Comparison of ENCODE assay signal across 15 cellular contexts in genomic region chr17:21143695-21144094, GRCh38. TPM values are rescaled to one million over a fixed set of nuclear protein-coding genes. Genes with fewer than 3 reads are reported as not detected.
A peak's percentile ranks its signal among the peaks of the same experiment; 100 is the strongest.
DNase-seq lines count a peak whose midpoint lies in the region; ATAC-seq and TF ChIP-seq lines count a peak whose summit lies in the region.
"Had no signal": no experiment of that assay in that cellular context is flagged by ENCODE, and none has a peak within 500 bp of the region (broad histone marks: within the 10 kb centered on the region; RNA-seq: fewer than 3 reads in every experiment).

No MANE protein-coding gene starts in this region.

- H2BK15ac ChIP-seq in neuronal stem cell (ENCODE audit: low read length) = no peak overlapping the region

- TF ChIP-seq RAD21 in SK-N-SH (IDR thresholded peaks at IDR 0.05; ENCODE audit: low read length) = no peak

- H4K8ac ChIP-seq in neuronal stem cell (ENCODE audit: low read depth, low read length) = no peak overlapping the region

- H3K4ac ChIP-seq in neuronal stem cell (ENCODE audit: low read length) = no peak overlapping the region

- no peak overlapping the region for H4K91ac ChIP-seq in neuronal stem cell (ENCODE audit: low read depth, low read length, poor library complexity)

- no peak overlapping the region for H2BK12ac ChIP-seq in neuronal stem cell (ENCODE audit: low read length)

- H3K27ac Mint-ChIP-seq in CD14-positive monocyte (peak overlapping the region; percentile 18 to 79 (median 68)), GM23338 (no peak overlapping the region)
- H3K27ac Mint-ChIP-seq: B cell, HFFc6 had no signal

- H2BK120ac ChIP-seq in neuronal stem cell (ENCODE audit: low read depth, low read length) = no peak overlapping the region

- no peak overlapping the region for H3K4me3 ChIP-seq in GM23338
- no peak overlapping the region for H3K4me3 ChIP-seq in SK-N-SH (ENCODE audit: low read depth in 2 of 2, low read length in 1 of 2)
- peak overlapping the region in 1 of 2 experiments; percentile 16 for H3K4me3 ChIP-seq in neutrophil (ENCODE audit: low read depth in 1 of 2, low read length in 1 of 2)
- H3K4me3 ChIP-seq in neuronal stem cell (ENCODE audit: low read length in 2 of 2) = no peak overlapping the region

- H4K20me1 ChIP-seq in GM23338 (replicated peaks; ENCODE audit: insufficient read depth) (no peaks in the 10 kb centered on the region), SK-N-SH (ENCODE audit: insufficient read depth) (no peaks in the 10 kb centered on the region)

- H2AFZ ChIP-seq in GM23338 (no peak overlapping the region), SK-N-SH (ENCODE audit: low read depth) (no peak overlapping the region), neuronal stem cell (ENCODE audit: low read length) (no peak overlapping the region)

- ATAC-seq in GM23338 = no peak

- no peaks in the 10 kb centered on the region for H3K79me1 ChIP-seq in neuronal stem cell (ENCODE audit: low read depth, low read length)

- TF ChIP-seq EP300 in SK-N-SH (IDR thresholded peaks at IDR 0.05; ENCODE audit: borderline replicate concordance in 1 of 2, low read depth in 1 of 2, low read length in 1 of 2) = no peak

- H3K9ac ChIP-seq in SK-N-SH (no peak overlapping the region), neuronal stem cell (ENCODE audit: low read depth, low read length, poor library complexity) (no peak overlapping the region)

- H3K23ac ChIP-seq in neuronal stem cell (ENCODE audit: low read depth, low read length, poor library complexity) = no peak overlapping the region

- POLR2A ChIA-PET in SK-N-SH (lab: Yijun Ruan, JAX) = no interaction called here

- peaks cover 0 to 4% (median 0%) of the 10 kb centered on the region in 7 donors for H3K9me3 Mint-ChIP-seq in CD14-positive monocyte
- peaks cover 55% of the 10 kb centered on the region for H3K9me3 Mint-ChIP-seq in GM23338

- H3K4me2 ChIP-seq in GM23338 (0 out of 2 replicates have a peak overlapping the region, but pooled peaks have one; percentile 22), SK-N-SH (no peak overlapping the region), neuronal stem cell (ENCODE audit: insufficient read depth, low read length, poor library complexity, severe bottlenecking) (no peak overlapping the region)

- H3K36me3 ChIP-seq in GM23338 (ENCODE audit: insufficient read depth) (no peaks in the 10 kb centered on the region), SK-N-SH (replicated peaks in 1 of 2; ENCODE audit: control insufficient read depth in 1 of 2, insufficient read depth in 2 of 2, low read length in 1 of 2) (no peaks in the 10 kb centered on the region), neutrophil (no peaks in the 10 kb centered on the region), neuronal stem cell (replicated peaks in 1 of 2; ENCODE audit: control insufficient read depth in 2 of 2, insufficient read depth in 2 of 2, low read length in 2 of 2) (peaks cover 4 to 9% of the 10 kb centered on the region in 2 donors)

- H2AK5ac ChIP-seq in neuronal stem cell (ENCODE audit: low read depth, low read length) = no peak overlapping the region

- CTCF ChIA-PET in SK-N-SH (lab: Yijun Ruan, JAX) = interaction anchor here (0.8 to 6.8 kb wide), 2 partner anchors 14 to 96 kb away, joined by 3 to 42 read pairs; no protein-coding TSS in a partner anchor

- H2BK5ac ChIP-seq in neuronal stem cell (ENCODE audit: low read length) = no peak overlapping the region

- DNase-seq in CD14-positive monocyte (ENCODE audit: low spot score) = no peak
- DNase-seq in GM23338 (ENCODE audit: low spot score) = no peak
- peak; percentile 52 for DNase-seq in SK-N-SH
- DNase-seq in neuronal stem cell (ENCODE audit: low spot score) = no peak
- DNase-seq in stimulated activated naive CD4-positive, alpha-beta T cell (lab: John Stamatoyannopoulos, UW) = no peak
- no peak for DNase-seq in NCI-H226
- DNase-seq: ACHN; C1 segment of cervical spinal cord; CD4-positive, alpha-beta memory T cell; DND-41; GDM1; HCEC 1CT; HFFc6 had no signal

- H3K14ac ChIP-seq in neuronal stem cell (ENCODE audit: low read length) = no peak overlapping the region

- TF ChIP-seq CTCF in CD14-positive monocyte (IDR thresholded peaks at IDR 0.05) = no peak
- no peak for TF ChIP-seq CTCF in GM23338 (conservative IDR thresholded peaks at IDR 0.05; ENCODE audit: low read depth in 2 of 2)
- TF ChIP-seq CTCF in SK-N-SH (IDR thresholded peaks at IDR 0.05) = no peak
- no peak for TF ChIP-seq CTCF in neutrophil (IDR thresholded peaks at IDR 0.05)

- H3K79me2 ChIP-seq in GM23338 (replicated peaks; ENCODE audit: insufficient read depth) (peaks cover 29% of the 10 kb centered on the region), SK-N-SH (ENCODE audit: insufficient read depth) (no peaks in the 10 kb centered on the region)

- H3K4me1 Mint-ChIP-seq in CD14-positive monocyte (peaks cover 86% of the 10 kb centered on the region), GM23338 (peaks cover 22% of the 10 kb centered on the region)

- H3K9me3 ChIP-seq in SK-N-SH = no peaks in the 10 kb centered on the region
- H3K9me3 ChIP-seq in neutrophil = no peaks in the 10 kb centered on the region
- peaks cover 6 to 7% of the 10 kb centered on the region in 2 donors for H3K9me3 ChIP-seq in neuronal stem cell (replicated peaks in 1 of 2; ENCODE audit: control insufficient read depth in 2 of 2, insufficient read depth in 1 of 2, low read depth in 1 of 2, low read length in 2 of 2)

- H3K36me3 Mint-ChIP-seq in CD14-positive monocyte (peaks cover 3 to 19% of the 10 kb centered on the region in 2 donors), GM23338 (ENCODE audit: low read depth) (peaks cover 69% of the 10 kb centered on the region)

- H3K27me3 ChIP-seq in GM23338 (ENCODE audit: insufficient read depth) (no peaks in the 10 kb centered on the region), SK-N-SH (ENCODE audit: insufficient read depth) (no peaks in the 10 kb centered on the region), neutrophil (no peaks in the 10 kb centered on the region), neuronal stem cell (ENCODE audit: control insufficient read depth in 3 of 3, insufficient read depth in 3 of 3, low read depth in 1 of 3, low read length in 3 of 3) (no peaks in the 10 kb centered on the region)

- no peak overlapping the region for H3K4me3 Mint-ChIP-seq in CD14-positive monocyte
- H3K4me3 Mint-ChIP-seq in GM23338 = no peak overlapping the region
- H3K4me3 Mint-ChIP-seq: B cell; CD4-positive, alpha-beta memory T cell; HFFc6 had no signal

- H3K27me3 Mint-ChIP-seq in CD14-positive monocyte (ENCODE audit: low read depth in 3 of 3) (peaks cover 0 to 1% (median 0%) of the 10 kb centered on the region in 3 donors), GM23338 (ENCODE audit: insufficient read depth, low read depth, poor library complexity) (peaks cover 2% of the 10 kb centered on the region)
- H3K27me3 Mint-ChIP-seq: B cell; CD4-positive, alpha-beta memory T cell had no signal

- WGBS in SK-N-SH (ENCODE audit: low lambda C conversion rate) = 42% methylated on average over 3 of the region's 3 CpGs
- WGBS in neuronal stem cell (ENCODE audit: extremely low coverage in 2 of 2, insufficient read length in 2 of 2, insufficient replicate concordance in 1 of 2), 2 donors = no CpG with 5 or more reads among the region's 3 CpGs

- H3K27ac ChIP-seq in GM23338 (ENCODE audit: low read depth) (no peak overlapping the region), SK-N-SH (ENCODE audit: low read depth in 2 of 2, low read length in 1 of 2) (peak overlapping the region in 1 of 2 experiments; percentile 54; a peak in 1 of 4 replicates), neutrophil (peak overlapping the region; percentile 87), neuronal stem cell (replicated peaks; ENCODE audit: low read length) (no peak overlapping the region)

- intact Hi-C loops in CD14-positive monocyte (cut with micrococcal nuclease) = no loop called here

- H3F3A ChIP-seq in GM23338 (replicated peaks; ENCODE audit: low read depth) (peaks cover 6% of the 10 kb centered on the region), SK-N-SH (replicated peaks; ENCODE audit: insufficient read depth) (no peaks in the 10 kb centered on the region)

- H3K9me2 ChIP-seq in GM23338 (ENCODE audit: insufficient read depth) (no peaks in the 10 kb centered on the region), SK-N-SH (no peaks in the 10 kb centered on the region)

- H3K18ac ChIP-seq in neuronal stem cell (ENCODE audit: low read length) = no peak overlapping the region

- H3K4me1 ChIP-seq in GM23338 (ENCODE audit: insufficient read depth) = peaks cover 40% of the 10 kb centered on the region
- H3K4me1 ChIP-seq in SK-N-SH (ENCODE audit: control insufficient read depth in 1 of 2, insufficient read depth in 2 of 2, low read depth in 1 of 2, low read length in 1 of 2) = peaks cover 0 to 9% of the 10 kb centered on the region in 2 experiments; a peak in 1 of 4 replicates
- peaks cover 91 to 97% of the 10 kb centered on the region in 2 experiments for H3K4me1 ChIP-seq in neutrophil (ENCODE audit: control insufficient read depth in 1 of 2, insufficient read depth in 1 of 2, low read depth in 1 of 2, low read length in 1 of 2)
- no peaks in the 10 kb centered on the region for H3K4me1 ChIP-seq in neuronal stem cell (ENCODE audit: control insufficient read depth in 2 of 2, insufficient read depth in 1 of 2, low read depth in 1 of 2, low read length in 2 of 2)

TF ChIP-seq in SK-N-SH, 30 proteins besides CTCF, POLR2A, EP300 and RAD21 (continues in another document):
- TF ChIP-seq MXI1 (IDR thresholded peaks at IDR 0.05; ENCODE audit: low read depth, low read length) (0 out of 2 replicates have a peak, but pooled peaks have one; percentile 27), JUND (IDR thresholded peaks at IDR 0.05) (no peak), PBX3 (IDR thresholded peaks at IDR 0.05) (no peak), TAF1 (IDR thresholded peaks at IDR 0.05; ENCODE audit: borderline replicate concordance, low read depth, low read length) (no peak), CHD2 (IDR thresholded peaks at IDR 0.05; ENCODE audit: low read length, partially characterized antibody) (peak; percentile 34), RFX5 (IDR thresholded peaks at IDR 0.05; ENCODE audit: low read length) (no peak)

RNA-seq across cellular contexts. Expression of gene DHRS7B, which starts 16.9 kb away (rescaled TPM):
- polyA plus RNA-seq in CD14-positive monocyte = 10 to 100 TPM; 33.9 to 37.8 TPM
- 24.7 and 26.6 TPM in 2 replicates for total RNA-seq in GM23338 (2014; rRNA removed; shearing (Covaris generic))
- 26.8 and 27.9 TPM in 2 replicates for polyA plus RNA-seq in GM23338 (2016; fragmentation: Nextera tagmentation; extraction: Ambion mirVana)
- 17.8 and 24.2 TPM in 2 replicates for polyA plus RNA-seq in SK-N-SH (2012; rRNA removed)
- polyA plus RNA-seq in SK-N-SH (2012; cell fraction: cytosol; rRNA removed) = 9.8 and 11.1 TPM in 2 replicates
- polyA plus RNA-seq in SK-N-SH (2012; cell fraction: nucleus; rRNA removed) = 15.4 and 17.0 TPM in 2 replicates
- polyA plus RNA-seq in neuronal stem cell (2013, experiment 1 of 2) = 23.9 TPM
- 26.1 TPM for polyA plus RNA-seq in neuronal stem cell (2013, experiment 2 of 2)
